In genomic region chr17:2058521-2059124, GRCh38 we compare ENCODE assay signal across 9 cellular contexts. TPM values are rescaled to one million over a fixed set of nuclear protein-coding genes. Genes with fewer than 3 reads are reported as not detected.
A peak's percentile ranks its signal among the peaks of the same experiment; 100 is the strongest.
DNase-seq lines count a peak whose midpoint lies in the region; ATAC-seq and TF ChIP-seq lines count a peak whose summit lies in the region.
"Had no signal": no experiment of that assay in that cellular context is flagged by ENCODE, and none has a peak within 500 bp of the region (broad histone marks: within the 10 kb centered on the region; RNA-seq: fewer than 3 reads in every experiment).

No MANE protein-coding gene starts in this region.

- H3K36me3 ChIP-seq in body of pancreas (replicated peaks in 1 of 2; ENCODE audit: insufficient read depth in 1 of 2, low read depth in 2 of 2), result peaks cover 0 to 5% of the 10 kb centered on the region in 2 donors

- H3K9me3 ChIP-seq in body of pancreas, result no peaks in the 10 kb centered on the region

- peaks cover 50% of the 10 kb centered on the region for H3K4me1 ChIP-seq in body of pancreas

- peak; percentile 81 for DNase-seq in GM13976 (ENCODE audit: low spot score)
- peak; percentile 40 for DNase-seq in T follicular helper cell (ENCODE audit: low read depth)
- peak; percentile 78 to 81 (median 80) for DNase-seq in body of pancreas
- peak; percentile 82 for DNase-seq in iris pigment epithelial cell (ENCODE audit: low read depth)
- peak; percentile 67 for DNase-seq in stimulated activated CD4-positive, alpha-beta T cell treated with anti-CD3 and anti-CD28 coated beads, Interleukin-4, amount 100 ng/mL, for 24 hours
- no peak for DNase-seq in LoVo (ENCODE audit: low spot score)
- DNase-seq in cerebellum (ENCODE audit: low spot score), result no peak

- TF ChIP-seq CTCF in GM13976 (IDR thresholded peaks at IDR 0.05; ENCODE audit: borderline replicate concordance, control extremely low read depth, extremely low read depth, insufficient read depth, missing control alignments), result peak; percentile 92
- peak; percentile 60 to 79 (median 66) for TF ChIP-seq CTCF in body of pancreas (IDR thresholded peaks at IDR 0.05)

- TF ChIP-seq POLR2A in body of pancreas (IDR thresholded peaks at IDR 0.05), result no peak

- 6 to 51% methylated on average over 26 to 58 of the region's 58 CpGs for WGBS in body of pancreas, 2 donors

- peaks cover 0 to 27% of the 10 kb centered on the region in 2 donors for H3K27me3 ChIP-seq in body of pancreas

- ATAC-seq in body of pancreas (peak; percentile 52), HG03095 (IDR thresholded peaks at IDR 0.05; ENCODE audit: unreplicated experiment) (no peak)

- H3K4me3 ChIP-seq in body of pancreas, result no peak overlapping the region
- H3K4me3 ChIP-seq: SK-N-MC had no signal

- H3K27ac ChIP-seq in body of pancreas, result peak overlapping the region in 2 of 4 donors; percentile 37 to 62
- H3K27ac ChIP-seq: SK-N-MC had no signal

- in situ Hi-C loops in GM13976 (cut with MboI; ENCODE audit: low sequenced_read_pairs, unreplicated experiment), result no loop called here

- intact Hi-C loops in body of pancreas (cut with DNase I), result no loop called here

RNA-seq across cellular contexts. Expression of gene HIC1, which starts 3.7 kb away (rescaled TPM):
- total RNA-seq in body of pancreas (10 to 100 TPM in 1 of 2 donors, 1 to 10 TPM in 1; 9.6 to 18.1 TPM), cerebellum (9.1 TPM)

RNA-seq across cellular contexts. Expression of gene OVCA2, which starts 16.8 kb away (rescaled TPM):
- total RNA-seq in body of pancreas (10 to 100 TPM; 17.1 to 36.3 TPM), cerebellum (9.4 TPM)

RNA-seq across cellular contexts. Expression of gene DPH1, which starts 28.7 kb away (rescaled TPM):
- total RNA-seq in body of pancreas (10 to 100 TPM; 34.8 to 77.8 TPM), cerebellum (26.8 TPM)

RNA-seq across cellular contexts. Expression of gene RTN4RL1, which starts 33.5 kb away (rescaled TPM):
- total RNA-seq in body of pancreas (1 to 10 TPM; 3.1 to 3.6 TPM), cerebellum (6.9 TPM)

Comparison
In these comparisons a context has a peak if more than half of its experiments do, and no peak if none do; other contexts are left out.
1. DNase-seq: peak in GM13976 (single experiment), T follicular helper cell (single experiment), body of pancreas (4 of 4), iris pigment epithelial cell (single experiment) and stimulated activated CD4-positive, alpha-beta T cell treated with anti-CD3 and anti-CD28 coated beads, Interleukin-4, amount 100 ng/mL, for 24 hours (single experiment); none in LoVo (single experiment) and cerebellum (single experiment).